16 cellular contexts compared by ENCODE assay signal in the genomic region with DNA sequence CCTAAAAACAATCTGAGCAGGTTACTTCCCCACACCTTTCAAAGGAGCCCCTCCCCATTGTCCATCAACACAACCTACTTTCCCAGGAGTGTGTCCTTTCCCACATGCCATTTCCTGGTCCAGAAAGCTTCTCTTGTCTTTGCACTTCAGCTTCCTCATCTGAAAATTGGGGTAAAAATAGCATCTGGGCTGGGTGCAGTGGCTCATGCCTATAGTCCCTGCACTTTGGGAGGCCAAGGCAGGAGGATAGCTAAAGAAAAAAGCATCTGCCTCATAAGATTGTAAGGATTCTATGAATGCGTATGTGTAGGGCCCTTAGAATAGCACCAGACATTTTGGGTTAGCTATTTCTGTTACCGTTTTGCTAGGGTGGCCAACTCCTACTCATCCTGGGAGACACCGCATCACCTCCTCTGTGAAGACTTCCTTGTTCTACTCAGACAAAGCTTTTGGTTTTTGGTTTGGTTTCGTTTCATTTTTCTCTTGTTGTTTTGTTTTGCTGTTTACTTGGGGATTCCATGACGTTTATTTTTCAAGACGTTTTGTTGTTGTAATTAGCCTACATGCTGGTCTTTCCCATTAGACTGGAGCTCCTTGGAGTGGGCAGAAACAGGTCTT.
DNase-seq lines count a peak whose midpoint lies in the region; ATAC-seq and TF ChIP-seq lines count a peak whose summit lies in the region.
"Had no signal": no experiment of that assay in that cellular context is flagged by ENCODE, and none has a peak within 500 bp of the region (broad histone marks: within the 10 kb centered on the region; RNA-seq: fewer than 3 reads in every experiment).

No MANE protein-coding gene starts in this region.

- TF ChIP-seq POLR2A in body of pancreas (IDR thresholded peaks at IDR 0.05): no peak

- no peak overlapping the region for H2AFZ ChIP-seq in Karpas-422 (ENCODE audit: low read length)

- H3K4me1 ChIP-seq in Karpas-422 (ENCODE audit: low read length): peaks cover 56% of the 10 kb centered on the region
- H3K4me1 ChIP-seq in colonic mucosa: no peaks in the 10 kb centered on the region
- peaks cover 12 to 35% (median 28%) of the 10 kb centered on the region in 3 donors for H3K4me1 ChIP-seq in skeletal muscle tissue (ENCODE audit: control insufficient read depth in 3 of 3, insufficient read depth in 3 of 3, low read length in 3 of 3)
- H3K4me1 ChIP-seq in body of pancreas: peaks cover 3% of the 10 kb centered on the region

- no peaks in the 10 kb centered on the region for H4K20me1 ChIP-seq in Karpas-422 (ENCODE audit: insufficient read depth, low read depth, low read length)

- intact Hi-C loops in colonic mucosa (cut with DNase I): no loop called here
- intact Hi-C loops in body of pancreas (cut with DNase I): no loop called here

- WGBS in body of pancreas, 2 donors: 75 to 82% methylated on average over 6 of the region's 6 CpGs

- H3K27me3 ChIP-seq in Karpas-422 (ENCODE audit: low read length) (no peaks in the 10 kb centered on the region), colonic mucosa (no peaks in the 10 kb centered on the region), skeletal muscle tissue (ENCODE audit: control insufficient read depth in 3 of 3, insufficient read depth in 3 of 3, low read length in 3 of 3) (peaks cover 0 to 2% (median 0%) of the 10 kb centered on the region in 3 donors), body of pancreas (no peaks in the 10 kb centered on the region)

- H3K36me3 ChIP-seq in Karpas-422 (ENCODE audit: insufficient read depth, low read length) (no peaks in the 10 kb centered on the region), colonic mucosa (no peaks in the 10 kb centered on the region), skeletal muscle tissue (ENCODE audit: control insufficient read depth in 3 of 3, insufficient read depth in 3 of 3, low read length in 3 of 3) (no peaks in the 10 kb centered on the region), body of pancreas (replicated peaks in 1 of 2; ENCODE audit: insufficient read depth in 1 of 2, low read depth in 2 of 2) (no peaks in the 10 kb centered on the region)

- H3K4me2 ChIP-seq in Karpas-422 (ENCODE audit: low read depth, low read length, poor library complexity, severe bottlenecking): peak overlapping the region; percentile 88

- DNase-seq in GM10248 (ENCODE audit: extremely low spot score) (peak; percentile 67), Karpas-422 (peak; percentile 65), colonic mucosa (no peak), NCI-H345 treated with DMSO at 0.1 percent for 48 hours (lab: John Stamatoyannopoulos, UW; ENCODE audit: unreplicated experiment) (no peak), body of pancreas (no peak), substantia nigra (lab: John Stamatoyannopoulos, UW) (no peak)
- DNase-seq: activated CD4-positive, alpha-beta T cell treated with anti-CD3 and anti-CD28 coated beads for 36 hours; activated naive CD4-positive, alpha-beta T cell treated with anti-CD3 and anti-CD28 coated beads, Interleukin-2, amount 10 ng/mL, durations not matched to agents 7 days and 5 days; GF-D8; KBM-7; NCI-H1436 treated with DMSO at 0.1 percent for 48 hours; NCI-H226; NK-92 treated with Interleukin-12 subunit alpha and Interleukin-12 subunit beta, amount 100 ng/mL, for 24 hours; SHP77 had no signal

- POLR2A ChIA-PET in GM10248 (lab: Yijun Ruan, JAX): no interaction called here

- CTCF ChIA-PET in GM10248 (lab: Yijun Ruan, JAX): interaction anchor here (1.0 to 1.6 kb wide), 5 partner anchors 9 to 41 kb away, joined by 3 read pairs; no protein-coding TSS in a partner anchor

- no peaks in the 10 kb centered on the region for H3K79me2 ChIP-seq in Karpas-422 (ENCODE audit: low read length)

- ATAC-seq in body of pancreas (no peak), HG02571 (IDR thresholded peaks at IDR 0.05; ENCODE audit: unreplicated experiment) (no peak)
- ATAC-seq: activated CD4-positive, alpha-beta T cell treated with anti-CD3 and anti-CD28 coated beads for 36 hours had no signal

- no peaks in the 10 kb centered on the region for H3K9me3 ChIP-seq in Karpas-422 (ENCODE audit: low read length)
- H3K9me3 ChIP-seq in colonic mucosa: no peaks in the 10 kb centered on the region
- no peaks in the 10 kb centered on the region for H3K9me3 ChIP-seq in skeletal muscle tissue (ENCODE audit: control insufficient read depth in 3 of 3, low read length in 3 of 3)
- no peaks in the 10 kb centered on the region for H3K9me3 ChIP-seq in body of pancreas

- TF ChIP-seq CTCF in GM10248 (IDR thresholded peaks at IDR 0.05; ENCODE audit: control extremely low read depth, extremely low read depth, low read depth, missing control alignments): no peak
- no peak for TF ChIP-seq CTCF in colonic mucosa (IDR thresholded peaks at IDR 0.05)
- TF ChIP-seq CTCF in body of pancreas (IDR thresholded peaks at IDR 0.05): no peak

- H3K9ac ChIP-seq in Karpas-422 (ENCODE audit: low read length) (peak overlapping the region; percentile 65), colonic mucosa (ENCODE audit: low read depth in 2 of 2, low read length in 2 of 2) (no peak overlapping the region), skeletal muscle tissue (ENCODE audit: low read depth in 1 of 3, low read length in 3 of 3) (no peak overlapping the region)

- no peaks in the 10 kb centered on the region for H3K9me2 ChIP-seq in Karpas-422 (replicated peaks; ENCODE audit: insufficient read depth, low read length)

- H3K4me3 ChIP-seq in Karpas-422 (ENCODE audit: low read length) (peak overlapping the region; percentile 56), colonic mucosa (no peak overlapping the region), skeletal muscle tissue (ENCODE audit: low read length in 3 of 3) (no peak overlapping the region), body of pancreas (no peak overlapping the region)

- peak overlapping the region; percentile 97 for H3K27ac ChIP-seq in Karpas-422 (ENCODE audit: low read length)
- H3K27ac ChIP-seq in colonic mucosa: peak overlapping the region; percentile 11
- H3K27ac ChIP-seq in skeletal muscle tissue (ENCODE audit: low read depth, low read length): peak overlapping the region; percentile 77
- H3K27ac ChIP-seq in body of pancreas: no peak overlapping the region
- H3K27ac ChIP-seq in substantia nigra (ENCODE audit: low read depth, low read length, poor library complexity, severe bottlenecking): no peak overlapping the region

Comparison
In these comparisons a context has a peak if more than half of its experiments do, and no peak if none do; other contexts are left out.
1. DNase-seq: peak in GM10248 (single experiment) and Karpas-422 (single experiment); none in colonic mucosa (single experiment), NCI-H345 treated with DMSO at 0.1 percent for 48 hours (single experiment), body of pancreas (0 of 4) and substantia nigra (0 of 49).
2. H3K27ac ChIP-seq: peak in Karpas-422 (single experiment), colonic mucosa (single experiment) and skeletal muscle tissue (single experiment); none in body of pancreas (0 of 4) and substantia nigra (single experiment).